In the genomic region with DNA sequence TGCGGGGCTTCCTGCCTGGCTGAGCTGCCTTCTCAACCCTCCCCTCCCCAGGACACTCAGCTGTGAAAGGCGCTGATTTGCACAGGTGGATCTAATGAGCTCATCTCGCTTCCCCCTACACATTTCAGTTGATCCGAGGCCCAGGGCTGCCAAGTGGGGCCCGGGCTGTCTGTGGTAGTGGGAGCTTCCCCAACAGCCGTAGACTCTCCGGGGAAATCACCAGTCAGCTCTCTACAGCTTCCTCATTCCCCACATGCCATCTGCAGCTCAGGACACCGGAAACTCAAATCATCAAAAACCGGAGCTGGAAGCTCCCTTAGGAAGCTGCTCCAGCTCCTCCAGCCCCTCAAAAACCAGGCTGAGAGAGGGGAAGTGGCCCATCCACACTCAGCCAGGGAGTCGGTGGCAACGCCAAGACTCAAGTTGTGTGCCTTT, we compare ENCODE assay signal across 10 cellular contexts. TPM values are rescaled to one million over a fixed set of nuclear protein-coding genes. Genes with fewer than 3 reads are reported as not detected.
DNase-seq lines count a peak whose midpoint lies in the region; ATAC-seq lines count a peak whose summit lies in the region.
"Had no signal": no experiment of that assay in that cellular context is flagged by ENCODE, and none has a peak within 500 bp of the region (broad histone marks: within the 10 kb centered on the region; RNA-seq: fewer than 3 reads in every experiment).

No MANE protein-coding gene starts in this region.

- ATAC-seq in GM21737 (IDR thresholded peaks at IDR 0.05; ENCODE audit: unreplicated experiment): peak; percentile 66
- ATAC-seq in HG03520 (IDR thresholded peaks at IDR 0.05; ENCODE audit: unreplicated experiment): no peak
- no peak for ATAC-seq in GM21526 (IDR thresholded peaks at IDR 0.05; ENCODE audit: low FRiP score, unreplicated experiment)

- H3K36me3 ChIP-seq in BLaER1 treated with 17β-estradiol and CSF1 and Interleukin-3, amounts not matched to agents 10 nM and 100 nM: no peaks in the 10 kb centered on the region
- no peaks in the 10 kb centered on the region for H3K36me3 ChIP-seq in SJCRH30

- peak overlapping the region; percentile 37 to 80 (median 64); a peak in 21 of 22 replicates for H3K27ac ChIP-seq in BLaER1 treated with 17β-estradiol and CSF1 and Interleukin-3, amounts not matched to agents 10 nM and 100 nM
- H3K27ac ChIP-seq in SJCRH30: peak overlapping the region; percentile 98
- H3K27ac ChIP-seq in layer of hippocampus (ENCODE audit: low read depth, low read length): peak overlapping the region; percentile 32

- peak overlapping the region in 5 of 10 experiments; percentile 17 to 28 (median 19); a peak in 4 of 20 replicates for H3K4me3 ChIP-seq in BLaER1 treated with 17β-estradiol and CSF1 and Interleukin-3, amounts not matched to agents 10 nM and 100 nM
- peak overlapping the region; percentile 52 for H3K4me3 ChIP-seq in SJCRH30
- H3K4me3 ChIP-seq: skin epidermis had no signal

- H3K27me3 ChIP-seq in BLaER1 treated with 17β-estradiol and CSF1 and Interleukin-3, amounts not matched to agents 10 nM and 100 nM: no peaks in the 10 kb centered on the region
- H3K27me3 ChIP-seq in SJCRH30 (no peaks in the 10 kb centered on the region), layer of hippocampus (ENCODE audit: control insufficient read depth, insufficient read depth, low read length) (no peaks in the 10 kb centered on the region)

- H3K4me1 ChIP-seq in BLaER1 treated with 17β-estradiol and CSF1 and Interleukin-3, amounts not matched to agents 10 nM and 100 nM: peaks cover 40 to 84% (median 57%) of the 10 kb centered on the region in 10 experiments
- peaks cover 17% of the 10 kb centered on the region for H3K4me1 ChIP-seq in SJCRH30

- no peaks in the 10 kb centered on the region for H4K20me1 ChIP-seq in BLaER1 treated with 17β-estradiol and CSF1 and Interleukin-3, amounts not matched to agents 10 nM and 100 nM

- no peaks in the 10 kb centered on the region for H3K9me3 ChIP-seq in BLaER1 treated with 17β-estradiol and CSF1 and Interleukin-3, amounts not matched to agents 10 nM and 100 nM (replicated peaks in 1 of 11)
- H3K9me3 ChIP-seq in SJCRH30 (replicated peaks): no peaks in the 10 kb centered on the region

- peak overlapping the region in 9 of 11 experiments; percentile 5 to 67 (median 54); a peak in 16 of 22 replicates for H3K9ac ChIP-seq in BLaER1 treated with 17β-estradiol and CSF1 and Interleukin-3, amounts not matched to agents 10 nM and 100 nM

- peak; percentile 94 for DNase-seq in SJCRH30
- DNase-seq in central memory CD4-positive, alpha-beta T cell: no peak
- no peak for DNase-seq in NCI-H524 treated with DMSO at 0.1 percent for 48 hours (lab: John Stamatoyannopoulos, UW)
- DNase-seq: NCI-H1694 had no signal

- H3K4me2 ChIP-seq in BLaER1 treated with 17β-estradiol and CSF1 and Interleukin-3, amounts not matched to agents 10 nM and 100 nM: peak overlapping the region; percentile 77 to 95 (median 84)

RNA-seq across cellular contexts. Expression of a gene that starts 56.2 kb away (rescaled TPM):
- 40.6 and 49.1 TPM in 2 replicates for total RNA-seq in SJCRH30 (2014; rRNA removed; shearing (Covaris generic))

Comparison
In these comparisons a context has a peak if more than half of its experiments do, and no peak if none do; other contexts are left out.
1. H3K27ac ChIP-seq: peak in every context shown above with its lines; median percentile 98 in SJCRH30; 64 in BLaER1 treated with 17β-estradiol and CSF1 and Interleukin-3, amounts not matched to agents 10 nM and 100 nM; 32 in layer of hippocampus.
2. DNase-seq: peak in SJCRH30 (2 of 2); none in central memory CD4-positive, alpha-beta T cell (single experiment) and NCI-H524 treated with DMSO at 0.1 percent for 48 hours (single experiment).